In the genomic region with DNA sequence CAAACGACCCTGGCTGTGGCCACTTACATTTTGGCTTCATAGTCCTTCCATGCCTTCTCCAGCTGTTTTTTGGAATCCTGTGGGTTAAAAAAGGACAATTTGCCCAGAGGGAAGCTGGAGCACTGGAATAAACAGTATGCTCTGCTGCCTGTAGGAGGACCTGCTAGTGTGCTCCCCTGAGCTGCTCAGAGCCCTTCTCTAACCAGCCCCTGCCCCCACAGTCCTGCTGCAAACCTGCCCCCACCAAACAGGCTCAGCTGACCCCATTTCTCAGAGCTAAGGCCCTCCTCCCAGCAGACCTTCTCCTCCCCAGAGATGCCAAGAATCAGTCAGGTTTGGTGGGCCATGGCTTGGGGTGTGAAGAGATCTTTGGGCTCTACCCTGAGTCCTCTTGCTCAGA, we compare ENCODE assay signal across 15 cellular contexts. TPM values are rescaled to one million over a fixed set of nuclear protein-coding genes. Genes with fewer than 3 reads are reported as not detected.
DNase-seq lines count a peak whose midpoint lies in the region; ATAC-seq, FAIRE-seq and TF ChIP-seq lines count a peak whose summit lies in the region.
"Had no signal": no experiment of that assay in that cellular context is flagged by ENCODE, and none has a peak within 500 bp of the region (broad histone marks: within the 10 kb centered on the region; RNA-seq: fewer than 3 reads in every experiment).

No MANE protein-coding gene starts in this region.

- peak overlapping the region; percentile 11 for H3K27ac ChIP-seq in RWPE2 (ENCODE audit: poor library complexity, severe bottlenecking)
- H3K27ac ChIP-seq in kidney (ENCODE audit: low read depth in 2 of 2, low read length in 2 of 2) = peak overlapping the region; percentile 43 to 78
- peak overlapping the region in 16 of 21 experiments; percentile 11 to 83 (median 68) for H3K27ac ChIP-seq in skin epidermis
- H3K27ac ChIP-seq in uterus = peak overlapping the region in 1 of 2 donors; percentile 5
- H3K27ac ChIP-seq: SK-N-MC had no signal

- POLR2A ChIA-PET in HEK293T (lab: Yijun Ruan, JAX) = interaction anchor here (1.0 kb wide), 1 partner anchor 80 kb away, joined by 4 read pairs; a partner anchor contains a TSS

- H3K27me3 ChIP-seq in RWPE2 (ENCODE audit: insufficient read depth, poor library complexity, severe bottlenecking) (no peaks in the 10 kb centered on the region), uterus (no peaks in the 10 kb centered on the region)

- H3K9ac ChIP-seq in kidney (ENCODE audit: low read length in 2 of 2) = peak overlapping the region in 1 of 2 donors; percentile 55

- H3K36me3 ChIP-seq in RWPE2 (ENCODE audit: low read depth) (peaks cover 15% of the 10 kb centered on the region), kidney (ENCODE audit: control insufficient read depth in 1 of 2, insufficient read depth in 2 of 2, low read length in 2 of 2) (peaks cover 4 to 8% of the 10 kb centered on the region in 2 donors), uterus (no peaks in the 10 kb centered on the region)

- no peak for TF ChIP-seq POLR2A in GM12891 (IDR thresholded peaks at IDR 0.05; ENCODE audit: low read depth, low read length)
- TF ChIP-seq POLR2A in uterus (IDR thresholded peaks at IDR 0.05) = no peak

- H3K4me3 ChIP-seq in RWPE2 (ENCODE audit: severe bottlenecking) = no peak overlapping the region
- H3K4me3 ChIP-seq in kidney (ENCODE audit: low read length in 2 of 2) = no peak overlapping the region
- H3K4me3 ChIP-seq in skin epidermis = no peak overlapping the region
- H3K4me3 ChIP-seq in uterus = no peak overlapping the region
- H3K4me3 ChIP-seq: coronary artery, SK-N-MC had no signal

- TF ChIP-seq CTCF in RWPE2 (IDR thresholded peaks at IDR 0.05; ENCODE audit: poor library complexity, severe bottlenecking) = no peak
- TF ChIP-seq CTCF in kidney (IDR thresholded peaks at IDR 0.05; ENCODE audit: borderline replicate concordance, extremely low read depth, insufficient read depth) = no peak
- no peak for TF ChIP-seq CTCF in uterus (IDR thresholded peaks at IDR 0.05)

- intact Hi-C loops in kidney (cut with DNase I) (no loop called here), uterus (cut with DNase I; ENCODE audit: low total_unique reads) (no loop called here)

- no peak for FAIRE-seq in kidney (lab: Jason Lieb, UNC)
- FAIRE-seq in GM12891 (lab: Jason Lieb, UNC) = no peak

- H3K9me3 ChIP-seq in RWPE2 (ENCODE audit: severe bottlenecking) (no peaks in the 10 kb centered on the region), kidney (ENCODE audit: control insufficient read depth in 1 of 2, low read length in 2 of 2) (no peaks in the 10 kb centered on the region), uterus (no peaks in the 10 kb centered on the region)

- ATAC-seq in RWPE2 (ENCODE audit: low read depth) = no peak; the same call in 2 of the 3 replicates
- ATAC-seq: stimulated activated memory B cell treated with anti-CD40 and anti-IgM and Interleukin-4, amounts not matched to agents 10 μg/mL and 1 μg/mL and 100 μg/mL, for 72 hours had no signal

- peaks cover 16% of the 10 kb centered on the region for H3K4me1 ChIP-seq in RWPE2 (ENCODE audit: insufficient read depth, poor library complexity, severe bottlenecking)
- H3K4me1 ChIP-seq in kidney (ENCODE audit: control insufficient read depth in 1 of 2, insufficient read depth in 1 of 2, low read depth in 1 of 2, low read length in 2 of 2) = peaks cover 9 to 10% of the 10 kb centered on the region in 2 donors
- no peaks in the 10 kb centered on the region for H3K4me1 ChIP-seq in uterus

- DNase-seq in DMS79 treated with DMSO at 0.1 percent for 48 hours (lab: John Stamatoyannopoulos, UW) (peak; percentile 34), RWPE2 (ENCODE audit: low spot score) (no peak), kidney (no peak), HEK293T (ENCODE audit: extremely low spot score) (no peak), GM12891 (ENCODE audit: insufficient read length, low spot score) (no peak), uterus (no peak), NCI-H524 (lab: John Stamatoyannopoulos, UW) (no peak)
- DNase-seq: activated B cell treated with CpG ODN at 0.5 μM for 24 hours; activated naive CD8-positive, alpha-beta T cell treated with anti-CD3 and anti-CD28 coated beads, Interleukin-2, amount 10 ng/mL, durations not matched to agents 7 days and 5 days; H9; stimulated activated CD4-positive, alpha-beta T cell treated with anti-CD3 and anti-CD28 coated beads, Interleukin-4, amount 100 ng/mL, for 1 hour had no signal

- CTCF ChIA-PET in HEK293T (lab: Yijun Ruan, JAX) = no interaction called here

TF ChIP-seq in HEK293T, 16 proteins besides CTCF, POLR2A, EP300 and RAD21:
- TF ChIP-seq ARNT (IDR thresholded peaks at IDR 0.05) = no peak
- TF ChIP-seq SP1 (IDR thresholded peaks at IDR 0.05) = no peak
- TF ChIP-seq TARDBP (IDR thresholded peaks at IDR 0.05) = no peak
- TF ChIP-seq CTBP1 (IDR thresholded peaks at IDR 0.05; ENCODE audit: borderline replicate concordance) = no peak
- no peak for TF ChIP-seq ELF4 (IDR thresholded peaks at IDR 0.05)
- no peak for TF ChIP-seq ZNF384 (IDR thresholded peaks at IDR 0.05)
- TF ChIP-seq FOXM1 (IDR thresholded peaks at IDR 0.05; ENCODE audit: borderline replicate concordance) = no peak
- no peak for TF ChIP-seq HDGF (IDR thresholded peaks at IDR 0.05; ENCODE audit: borderline replicate concordance)
- no peak for TF ChIP-seq FOXK2 (IDR thresholded peaks at IDR 0.05)
- no peak for TF ChIP-seq FOXA1 (IDR thresholded peaks at IDR 0.05)
- TF ChIP-seq NFRKB (IDR thresholded peaks at IDR 0.05) = no peak
- TF ChIP-seq, protein P1, sequence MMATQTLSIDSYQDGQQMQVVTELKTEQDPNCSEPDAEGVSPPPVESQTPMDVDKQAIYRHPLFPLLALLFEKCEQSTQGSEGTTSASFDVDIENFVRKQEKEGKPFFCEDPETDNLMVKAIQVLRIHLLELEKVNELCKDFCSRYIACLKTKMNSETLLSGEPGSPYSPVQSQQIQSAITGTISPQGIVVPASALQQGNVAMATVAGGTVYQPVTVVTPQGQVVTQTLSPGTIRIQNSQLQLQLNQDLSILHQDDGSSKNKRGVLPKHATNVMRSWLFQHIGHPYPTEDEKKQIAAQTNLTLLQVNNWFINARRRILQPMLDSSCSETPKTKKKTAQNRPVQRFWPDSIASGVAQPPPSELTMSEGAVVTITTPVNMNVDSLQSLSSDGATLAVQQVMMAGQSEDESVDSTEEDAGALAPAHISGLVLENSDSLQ (IDR thresholded peaks at IDR 0.05) = no peak
- TF ChIP-seq LEF1 (IDR thresholded peaks at IDR 0.05; ENCODE audit: borderline replicate concordance) = no peak
- TF ChIP-seq SUZ12 (IDR thresholded peaks at IDR 0.05) = no peak
- TF ChIP-seq L3MBTL2 (conservative IDR thresholded peaks at IDR 0.05) = no peak
- TF ChIP-seq BHLHE40 (IDR thresholded peaks at IDR 0.05; ENCODE audit: borderline replicate concordance) = no peak
TF ChIP-seq in HEK293T: peak in this region for 0.

TF ChIP-seq in GM12891, 5 proteins besides CTCF, POLR2A, EP300 and RAD21:
- TF ChIP-seq POLR2AphosphoS5 (IDR thresholded peaks at IDR 0.05; ENCODE audit: low read depth, low read length) = no peak
- TF ChIP-seq TAF1 (IDR thresholded peaks at IDR 0.05; ENCODE audit: low read depth, low read length) = no peak
- no peak for TF ChIP-seq PAX5 (IDR thresholded peaks at IDR 0.05; ENCODE audit: insufficient read depth, low read length, severe bottlenecking)
- TF ChIP-seq POU2F2 (IDR thresholded peaks at IDR 0.05; ENCODE audit: low read depth, low read length) = no peak
- TF ChIP-seq SPI1 (IDR thresholded peaks at IDR 0.05; ENCODE audit: low read depth, low read length) = no peak

RNA-seq across cellular contexts. Expression of a gene that starts 26.9 kb away (rescaled TPM):
- total RNA-seq in kidney (46.3 TPM), uterus (10 to 100 TPM; 20.6 to 70.9 (median 27.8) TPM)
- 93.2 TPM for polyA plus RNA-seq in kidney (ENCODE audit: insufficient read depth, low read depth, low replicate concordance)
- polyA plus RNA-seq in GM12891 (2012; ENCODE audit: low read depth, missing spikeins) = 0.09 TPM
- total RNA-seq: activated B cell treated with CpG ODN at 0.5 μM for 24 hours had no signal

RNA-seq across cellular contexts. Expression of a gene that starts 32.5 kb away (rescaled TPM):
- total RNA-seq in kidney = 37.8 TPM
- 29.9 TPM for polyA plus RNA-seq in kidney (ENCODE audit: insufficient read depth, low read depth, low replicate concordance)
- polyA plus RNA-seq in GM12891 (2012; ENCODE audit: low read depth, missing spikeins) = not detected
- total RNA-seq in uterus = 10 to 100 TPM; 48.4 to 87.7 (median 68.2) TPM
